ENCODE assay signal across 8 cellular contexts in the genomic region with DNA sequence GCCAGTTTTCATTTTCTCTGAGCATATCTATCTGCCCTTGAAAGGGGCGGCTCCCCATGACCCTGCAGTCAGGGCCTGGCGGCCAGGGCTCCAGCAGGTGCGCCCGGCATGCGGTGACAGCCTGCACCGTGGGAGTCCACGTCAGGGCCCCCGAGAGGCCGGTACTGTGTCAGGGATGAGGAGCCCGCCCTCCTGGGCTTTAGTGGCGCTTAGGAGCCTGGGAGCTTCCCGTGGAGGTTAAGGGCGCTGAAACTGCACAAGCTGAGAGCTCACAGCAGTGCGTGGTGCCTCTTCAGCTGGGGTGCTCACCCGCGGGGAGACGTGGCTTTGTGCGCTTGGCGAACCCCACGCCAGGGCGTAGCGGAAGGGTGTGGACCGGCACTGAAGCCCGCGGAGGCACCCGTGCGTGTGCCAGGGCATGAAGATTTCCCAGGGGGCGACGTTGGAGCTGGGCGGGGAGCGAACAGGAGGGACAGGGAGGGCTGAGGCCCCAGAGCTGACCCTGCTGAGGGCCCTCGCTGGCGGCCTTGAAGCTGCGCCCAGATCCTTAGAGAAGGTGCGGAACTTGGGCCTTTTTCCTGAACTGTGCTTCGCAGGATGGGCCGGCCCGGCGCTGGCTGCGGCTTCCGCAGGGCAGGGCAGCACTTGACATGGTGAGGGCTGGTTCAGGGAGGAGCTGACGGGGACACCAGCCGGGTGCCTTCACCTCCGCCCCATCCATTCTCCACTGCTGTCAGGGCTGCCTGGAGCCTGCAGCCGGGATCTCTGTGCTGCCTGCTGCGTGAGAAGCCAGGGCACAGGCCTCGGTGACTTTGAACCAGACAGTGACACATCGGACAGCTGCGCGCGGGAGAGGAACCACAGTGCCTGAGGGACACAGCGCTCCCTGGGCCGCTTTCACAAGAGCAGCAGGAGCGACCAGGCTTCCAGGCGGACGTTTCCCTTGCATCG. TPM values are rescaled to one million over a fixed set of nuclear protein-coding genes. Genes with fewer than 3 reads are reported as not detected.
DNase-seq lines count a peak whose midpoint lies in the region; ATAC-seq and TF ChIP-seq lines count a peak whose summit lies in the region.

No MANE protein-coding gene starts in this region.

- H3K4me3 Mint-ChIP-seq in IgD-negative memory B cell (peak overlapping the region; percentile 89 to 98 (median 96)), endodermal cell (peak overlapping the region; percentile 37), neural progenitor cell (no peak overlapping the region)

- H3K9me3 ChIP-seq in endodermal cell (ENCODE audit: control insufficient read depth, low read length) (no peaks in the 10 kb centered on the region), neural progenitor cell (ENCODE audit: low read depth) (no peaks in the 10 kb centered on the region)

- no peaks in the 10 kb centered on the region for H3K79me2 ChIP-seq in neural progenitor cell (ENCODE audit: low read depth)

- no peak overlapping the region for H2AFZ ChIP-seq in neural progenitor cell (replicated peaks)

- H3F3A ChIP-seq in neural progenitor cell (ENCODE audit: low read depth), result no peaks in the 10 kb centered on the region

- H3K27ac ChIP-seq in endodermal cell (ENCODE audit: low read depth, low read length) (no peak overlapping the region), neural progenitor cell (no peak overlapping the region)

- TF ChIP-seq CTCF in endodermal cell (conservative IDR thresholded peaks at IDR 0.05) (no peak), neural progenitor cell (IDR thresholded peaks at IDR 0.05) (no peak)

- H3K4me3 ChIP-seq in GM08714 (ENCODE audit: low read length) (peak overlapping the region; percentile 62; the same call in 1 of the 2 replicates), endodermal cell (ENCODE audit: low read length) (no peak overlapping the region), neural progenitor cell (no peak overlapping the region)

- H3K36me3 Mint-ChIP-seq in IgD-negative memory B cell (peaks cover 12% of the 10 kb centered on the region), endodermal cell (ENCODE audit: low read depth) (no peaks in the 10 kb centered on the region), neural progenitor cell (no peaks in the 10 kb centered on the region)

- ATAC-seq in GM21367 (IDR thresholded peaks at IDR 0.05; ENCODE audit: unreplicated experiment), result no peak
- ATAC-seq in HG03280 (IDR thresholded peaks at IDR 0.05; ENCODE audit: unreplicated experiment), result no peak

- WGBS in endodermal cell (ENCODE audit: insufficient coverage in 1 of 2, insufficient read length in 1 of 2), 2 experiments, result 76 to 85% methylated on average over 41 to 57 of the region's 57 CpGs

- H3K27ac Mint-ChIP-seq in IgD-negative memory B cell, result peak overlapping the region; percentile 95 to 98 (median 97)
- H3K27ac Mint-ChIP-seq in endodermal cell, result no peak overlapping the region
- no peak overlapping the region for H3K27ac Mint-ChIP-seq in neural progenitor cell

- H3K36me3 ChIP-seq in endodermal cell (ENCODE audit: control insufficient read depth, insufficient read depth, low read length) (no peaks in the 10 kb centered on the region), neural progenitor cell (no peaks in the 10 kb centered on the region)

- H3K27me3 Mint-ChIP-seq in IgD-negative memory B cell, result peaks cover 4% of the 10 kb centered on the region
- peaks cover 8% of the 10 kb centered on the region for H3K27me3 Mint-ChIP-seq in endodermal cell (ENCODE audit: insufficient read depth)
- peaks cover 5% of the 10 kb centered on the region for H3K27me3 Mint-ChIP-seq in neural progenitor cell (ENCODE audit: insufficient read depth, low read depth)

- H3K4me2 ChIP-seq in neural progenitor cell, result no peak overlapping the region

- H3K9ac ChIP-seq in endodermal cell (ENCODE audit: extremely low read depth, low read length, poor library complexity, severe bottlenecking), result no peak overlapping the region
- no peak overlapping the region for H3K9ac ChIP-seq in neural progenitor cell

- H3K9me3 Mint-ChIP-seq in IgD-negative memory B cell (peaks cover 0 to 7% (median 0%) of the 10 kb centered on the region in 3 donors), endodermal cell (no peaks in the 10 kb centered on the region), neural progenitor cell (no peaks in the 10 kb centered on the region)

- H3K4me1 ChIP-seq in endodermal cell (ENCODE audit: control insufficient read depth, insufficient read depth, low read length) (no peaks in the 10 kb centered on the region), neural progenitor cell (no peaks in the 10 kb centered on the region)

- no peaks in the 10 kb centered on the region for H4K20me1 ChIP-seq in neural progenitor cell (ENCODE audit: low read depth)

- peak; percentile 24 for DNase-seq in activated CD4-positive, alpha-beta T cell treated with anti-CD3 and anti-CD28 coated beads, Interleukin-2, amount 50 U/mL, for 1 hour
- DNase-seq in endodermal cell (peak; percentile 72), myocyte (ENCODE audit: low read depth) (peak; percentile 97), neural progenitor cell (ENCODE audit: low spot score) (no peak)

- H3K27me3 ChIP-seq in endodermal cell (ENCODE audit: control insufficient read depth, insufficient read depth, low read length, poor library complexity, severe bottlenecking), result no peaks in the 10 kb centered on the region
- no peaks in the 10 kb centered on the region for H3K27me3 ChIP-seq in neural progenitor cell

- H3K4me1 Mint-ChIP-seq in IgD-negative memory B cell (peaks cover 39 to 49% (median 41%) of the 10 kb centered on the region in 3 donors), endodermal cell (peaks cover 7% of the 10 kb centered on the region), neural progenitor cell (no peaks in the 10 kb centered on the region)

RNA-seq across cellular contexts. Expression of a gene that starts 32.9 kb away (rescaled TPM):
- not detected for polyA plus RNA-seq in IgD-negative memory B cell
- total RNA-seq in endodermal cell (not detected), myocyte (not detected in 2 replicates), neural progenitor cell (ENCODE audit: low replicate concordance) (not detected in 2 replicates)
- polyA plus RNA-seq in endodermal cell (2013, experiment 1 of 2), result not detected
- not detected for polyA plus RNA-seq in endodermal cell (2013, experiment 2 of 2)
- not detected for polyA plus RNA-seq in myocyte (2012)

RNA-seq across cellular contexts. Expression of a gene that starts 33.0 kb away (rescaled TPM):
- 10.0 TPM for polyA plus RNA-seq in IgD-negative memory B cell
- 100 to 1,000 TPM; 104 to 109 TPM for total RNA-seq in endodermal cell
- polyA plus RNA-seq in endodermal cell (2013, experiment 1 of 2), result 29.7 TPM
- polyA plus RNA-seq in endodermal cell (2013, experiment 2 of 2), result 24.3 TPM
- 17.5 and 66.1 TPM in 2 replicates for total RNA-seq in myocyte
- polyA plus RNA-seq in myocyte (2012), result 20.6 TPM
- 38.9 and 40.2 TPM in 2 replicates for total RNA-seq in neural progenitor cell (ENCODE audit: low replicate concordance)

Comparison
In these comparisons a context has a peak if more than half of its experiments do, and no peak if none do; other contexts are left out.
1. H3K27ac Mint-ChIP-seq: peak in IgD-negative memory B cell (3 of 3); none in endodermal cell (single experiment) and neural progenitor cell (single experiment).